Comparison of ENCODE assay signal across 1 cellular context in genomic region chr3:106510206-106510605, GRCh38.
TF ChIP-seq lines count a peak whose summit lies in the region.

No MANE protein-coding gene starts in this region.

TF ChIP-seq in HepG2, 621 proteins besides CTCF, POLR2A, EP300 and RAD21 (continued from another document):
- TF ChIP-seq ATF2 (CRISPR knock-in tag; IDR thresholded peaks at IDR 0.05) = no peak
- TF ChIP-seq CAMTA2 (CRISPR knock-in tag; IDR thresholded peaks at IDR 0.05; ENCODE audit: borderline replicate concordance) = no peak
- no peak for TF ChIP-seq ZNF367 (CRISPR knock-in tag; IDR thresholded peaks at IDR 0.05; ENCODE audit: borderline replicate concordance)
- no peak for TF ChIP-seq ZBTB7B (CRISPR knock-in tag; IDR thresholded peaks at IDR 0.05)
